9 cellular contexts compared by ENCODE assay signal in the genomic region with DNA sequence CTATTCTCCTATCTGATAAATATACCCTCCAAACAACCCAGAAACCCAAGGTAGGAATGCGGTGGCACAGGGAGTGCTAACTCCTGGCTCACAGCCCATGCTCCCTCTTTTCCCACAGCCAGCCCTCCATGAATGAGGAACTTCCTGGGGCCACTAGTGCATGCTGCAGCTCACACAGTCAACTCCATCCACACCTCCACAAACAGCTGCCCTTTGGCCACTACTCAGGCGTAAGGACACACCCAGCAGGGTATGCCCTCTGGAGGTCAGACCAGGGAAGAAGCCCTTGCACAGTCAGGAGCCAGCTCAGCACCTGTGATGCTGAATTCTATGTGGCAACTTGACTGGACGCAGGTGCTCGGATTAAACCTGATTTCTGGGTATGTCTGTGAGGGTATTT.
A peak's percentile ranks its signal among the peaks of the same experiment; 100 is the strongest.
DNase-seq lines count a peak whose midpoint lies in the region; ATAC-seq, FAIRE-seq and TF ChIP-seq lines count a peak whose summit lies in the region.
"Had no signal": no experiment of that assay in that cellular context is flagged by ENCODE, and none has a peak within 500 bp of the region (broad histone marks: within the 10 kb centered on the region; RNA-seq: fewer than 3 reads in every experiment).

No MANE protein-coding gene starts in this region.

- peak; percentile 13 to 45 for ATAC-seq in activated CD4-positive, CD25-positive, alpha-beta regulatory T cell treated with anti-CD3 and anti-CD28 coated beads, Interleukin-2, amount 50 U/mL, for 24 hours
- ATAC-seq in T-cell (replicated peaks in 1 of 4) = no peak
- no peak for ATAC-seq in HG03097 (IDR thresholded peaks at IDR 0.05; ENCODE audit: low FRiP score, unreplicated experiment)

- no peak overlapping the region for H2AFZ ChIP-seq in Loucy (ENCODE audit: low read length)

- no peaks in the 10 kb centered on the region for H4K20me1 ChIP-seq in Loucy (ENCODE audit: insufficient read depth, low read length, poor library complexity, severe bottlenecking)

- H3K4me1 Mint-ChIP-seq in T-cell = no peaks in the 10 kb centered on the region

- FAIRE-seq in small intestine (lab: Jason Lieb, UNC) = no peak

- DNase-seq in activated CD4-positive, CD25-positive, alpha-beta regulatory T cell treated with anti-CD3 and anti-CD28 coated beads, Interleukin-2, amount 50 U/mL, for 72 hours = no peak
- DNase-seq in colonic mucosa = peak; percentile 69
- DNase-seq in small intestine = peak; percentile 88
- no peak for DNase-seq in T-cell
- DNase-seq in activated T-cell treated with anti-CD3 and anti-CD28 coated beads, Interleukin-2, amount 50 U/mL, for 48 hours = no peak

- H3F3A ChIP-seq in Loucy (ENCODE audit: low read depth) = no peaks in the 10 kb centered on the region; the same call in 1 of the 2 replicates

- H3K27me3 ChIP-seq in Loucy (ENCODE audit: insufficient read depth, low read length, poor library complexity, severe bottlenecking) = no peaks in the 10 kb centered on the region
- no peaks in the 10 kb centered on the region for H3K27me3 ChIP-seq in colonic mucosa
- H3K27me3 ChIP-seq in small intestine (ENCODE audit: control insufficient read depth in 2 of 2, insufficient read depth in 2 of 2, low read length in 2 of 2) = no peaks in the 10 kb centered on the region
- H3K27me3 ChIP-seq: vagina had no signal

- no peaks in the 10 kb centered on the region for H3K79me2 ChIP-seq in Loucy (ENCODE audit: insufficient read depth, low read length)

- peaks cover 0 to 2% of the 10 kb centered on the region in 2 donors for H3K27me3 Mint-ChIP-seq in T-cell

- CTCF ChIA-PET in T-cell (lab: Charles Lee) = no interaction called here

- no peaks in the 10 kb centered on the region for H3K36me3 Mint-ChIP-seq in T-cell

- H3K9me3 Mint-ChIP-seq in T-cell = no peaks in the 10 kb centered on the region

- TF ChIP-seq CTCF in Loucy (conservative IDR thresholded peaks at IDR 0.05; ENCODE audit: low read length) = peak; percentile 66
- TF ChIP-seq CTCF in colonic mucosa (IDR thresholded peaks at IDR 0.05) = peak; percentile 24

- H3K9ac ChIP-seq in Loucy (ENCODE audit: low read depth, low read length, poor library complexity, severe bottlenecking) = no peak overlapping the region
- no peak overlapping the region for H3K9ac ChIP-seq in colonic mucosa (ENCODE audit: low read depth in 2 of 2, low read length in 2 of 2)

- H3K4me1 ChIP-seq in Loucy (ENCODE audit: insufficient read depth, low read length, poor library complexity, severe bottlenecking) = no peaks in the 10 kb centered on the region
- no peaks in the 10 kb centered on the region for H3K4me1 ChIP-seq in colonic mucosa
- no peaks in the 10 kb centered on the region for H3K4me1 ChIP-seq in small intestine (ENCODE audit: control insufficient read depth in 2 of 2, insufficient read depth in 1 of 2, low read depth in 1 of 2, low read length in 1 of 2)
- H3K4me1 ChIP-seq: vagina had no signal

- H3K36me3 ChIP-seq in Loucy (ENCODE audit: insufficient read depth, low read length) = no peaks in the 10 kb centered on the region
- no peaks in the 10 kb centered on the region for H3K36me3 ChIP-seq in colonic mucosa
- H3K36me3 ChIP-seq in small intestine (ENCODE audit: control insufficient read depth in 2 of 2, insufficient read depth in 2 of 2, low read length in 2 of 2) = no peaks in the 10 kb centered on the region
- H3K36me3 ChIP-seq: vagina had no signal

- WGBS in small intestine, 3 donors = 44 to 78% (median 58%) methylated on average over 4 of the region's 4 CpGs

- intact Hi-C loops in colonic mucosa (cut with DNase I) = no loop called here

- H3K4me3 ChIP-seq in Loucy (ENCODE audit: low read length, poor library complexity, severe bottlenecking) (no peak overlapping the region), colonic mucosa (no peak overlapping the region), small intestine (ENCODE audit: low read depth in 1 of 2, low read length in 2 of 2) (no peak overlapping the region)
- H3K4me3 ChIP-seq: vagina had no signal

- no peak overlapping the region for H3K4me3 Mint-ChIP-seq in T-cell

- no peak overlapping the region for H3K4me2 ChIP-seq in Loucy (ENCODE audit: low read depth, low read length, poor library complexity, severe bottlenecking)

- no peaks in the 10 kb centered on the region for H3K9me2 ChIP-seq in Loucy (replicated peaks; ENCODE audit: low read depth, low read length)

- H3K27ac ChIP-seq in colonic mucosa (no peak overlapping the region), small intestine (ENCODE audit: low read depth in 1 of 2, low read length in 1 of 2) (no peak overlapping the region)
- H3K27ac ChIP-seq: vagina had no signal

- H3K9me3 ChIP-seq in Loucy (ENCODE audit: insufficient read depth, low read depth, low read length) (no peaks in the 10 kb centered on the region), colonic mucosa (no peaks in the 10 kb centered on the region), small intestine (ENCODE audit: control insufficient read depth, low read depth) (no peaks in the 10 kb centered on the region)
- H3K9me3 ChIP-seq: vagina had no signal

- POLR2A ChIA-PET in T-cell (lab: Charles Lee) = no interaction called here

- no peak overlapping the region for H3K27ac Mint-ChIP-seq in T-cell

Comparison
In these comparisons a context has a peak if more than half of its experiments do, and no peak if none do; other contexts are left out.
1. ATAC-seq: peak in activated CD4-positive, CD25-positive, alpha-beta regulatory T cell treated with anti-CD3 and anti-CD28 coated beads, Interleukin-2, amount 50 U/mL, for 24 hours (2 of 2); none in T-cell (0 of 4) and HG03097 (single experiment).
2. DNase-seq: peak in colonic mucosa (single experiment) and small intestine (single experiment); none in activated CD4-positive, CD25-positive, alpha-beta regulatory T cell treated with anti-CD3 and anti-CD28 coated beads, Interleukin-2, amount 50 U/mL, for 72 hours (single experiment), T-cell (0 of 34) and activated T-cell treated with anti-CD3 and anti-CD28 coated beads, Interleukin-2, amount 50 U/mL, for 48 hours (0 of 2).